8 cellular contexts compared by ENCODE assay signal in the genomic region with DNA sequence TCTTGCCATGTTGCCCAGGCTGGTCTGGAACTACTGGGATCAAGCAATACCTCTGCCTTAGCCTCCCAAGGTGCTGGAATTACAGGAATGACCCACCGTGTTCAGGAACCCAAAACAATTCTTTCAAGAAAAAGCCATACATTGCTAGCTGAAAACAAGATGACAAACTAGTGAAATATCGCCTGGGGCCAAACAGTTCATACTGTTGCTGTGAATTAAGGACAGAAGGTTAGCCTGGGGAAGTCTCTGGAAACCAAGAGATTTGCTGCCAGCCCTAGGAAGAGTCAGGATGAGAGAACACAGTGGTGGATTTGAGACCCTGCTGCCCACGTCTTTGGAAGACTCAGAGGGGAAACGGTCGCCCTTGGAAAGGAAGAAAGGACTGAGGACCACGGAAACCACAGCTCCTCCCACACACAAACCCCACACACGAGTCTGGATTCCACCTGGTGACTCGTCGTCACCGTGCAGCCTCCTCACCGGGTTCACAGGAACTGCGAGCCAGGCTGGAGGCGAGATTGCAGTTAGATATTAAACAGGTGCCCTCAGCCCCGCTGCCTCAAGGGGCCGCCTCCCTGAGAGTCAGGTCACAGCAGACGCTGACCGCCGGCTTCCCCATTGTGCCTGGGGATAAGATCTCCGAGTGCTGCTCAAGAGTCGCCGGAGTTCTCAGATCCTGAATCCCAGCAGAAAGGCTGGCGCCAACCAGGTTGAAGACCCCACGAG. TPM values are rescaled to one million over a fixed set of nuclear protein-coding genes. Genes with fewer than 3 reads are reported as not detected.
DNase-seq lines count a peak whose midpoint lies in the region; ATAC-seq and TF ChIP-seq lines count a peak whose summit lies in the region.
"Not testable (repeated sequence)": the region's sequence is repeated elsewhere in the genome, so short reads cannot be mapped to it uniquely, and the experiment has no call there.

No MANE protein-coding gene starts in this region.

- H3K27ac Mint-ChIP-seq in activated T-helper 1 cell treated with anti-CD3 and anti-CD28 coated beads, Interleukin-12 subunit alpha, Interleukin-12 subunit beta, Interleukin-2, Interleukin-4 antibody, amounts not matched to agents 30 ng/mL and 10 ng/mL and 1 ng/mL, durations not matched to agents 14 hours and 24 hours and 36 hours, result peak overlapping the region; percentile 67

- ATAC-seq in GM19438 (IDR thresholded peaks at IDR 0.05; ENCODE audit: low read depth, unreplicated experiment) (peak; percentile 29), RWPE2 (ENCODE audit: low read depth) (peak; percentile 18)

- H3K9ac ChIP-seq in mesendoderm (ENCODE audit: low read length), result peak overlapping the region; percentile 82

- no CpG with 5 or more reads among the region's 23 CpGs for WGBS in mesendoderm (ENCODE audit: extremely low coverage, insufficient coverage, low lambda C conversion rate)

- H3K56ac ChIP-seq in mesendoderm (ENCODE audit: low read length), result peak overlapping the region; percentile 94

- not testable (repeated sequence) for H3K9me3 ChIP-seq in BE2C; RWPE2 (ENCODE audit: severe bottlenecking)

- H3K4me3 ChIP-seq in BE2C (ENCODE audit: low read depth, low read length) (peak overlapping the region; percentile 76), HL-60 (replicated peaks; ENCODE audit: insufficient read depth, low read length) (peak overlapping the region; percentile 78), RWPE2 (ENCODE audit: severe bottlenecking) (peak overlapping the region; percentile 53), mesendoderm (ENCODE audit: low read length) (peak overlapping the region; percentile 36)

- intact Hi-C loops in activated T-helper 1 cell treated with anti-CD3 and anti-CD28 coated beads, Interleukin-12 subunit alpha, Interleukin-12 subunit beta, Interleukin-2, Interleukin-4 antibody, amounts not matched to agents 30 ng/mL and 10 ng/mL and 1 ng/mL, durations not matched to agents 14 hours and 24 hours and 36 hours (cut with micrococcal nuclease), result loop anchor here (2.0 to 5.0 kb wide), 3 partner anchors 55 to 703 kb away; a partner anchor contains a TSS

- not testable (repeated sequence) for H3K27me3 Mint-ChIP-seq in activated T-helper 1 cell treated with anti-CD3 and anti-CD28 coated beads, Interleukin-12 subunit alpha, Interleukin-12 subunit beta, Interleukin-2, Interleukin-4 antibody, amounts not matched to agents 30 ng/mL and 10 ng/mL and 1 ng/mL, durations not matched to agents 14 hours and 24 hours and 36 hours (ENCODE audit: insufficient read depth)

- peak overlapping the region; percentile 87 for H3K4me3 Mint-ChIP-seq in activated T-helper 1 cell treated with anti-CD3 and anti-CD28 coated beads, Interleukin-12 subunit alpha, Interleukin-12 subunit beta, Interleukin-2, Interleukin-4 antibody, amounts not matched to agents 30 ng/mL and 10 ng/mL and 1 ng/mL, durations not matched to agents 14 hours and 24 hours and 36 hours

- peak overlapping the region; percentile 23 for H3K4me2 ChIP-seq in mesendoderm (ENCODE audit: low read length)

- not testable (repeated sequence) for H2BK15ac ChIP-seq in mesendoderm (replicated peaks; ENCODE audit: low read depth)

- H2BK5ac ChIP-seq in mesendoderm (ENCODE audit: low read length), result not testable (repeated sequence)

- peaks cover 40% of the 10 kb centered on the region for H3K9me3 Mint-ChIP-seq in activated T-helper 1 cell treated with anti-CD3 and anti-CD28 coated beads, Interleukin-12 subunit alpha, Interleukin-12 subunit beta, Interleukin-2, Interleukin-4 antibody, amounts not matched to agents 30 ng/mL and 10 ng/mL and 1 ng/mL, durations not matched to agents 14 hours and 24 hours and 36 hours

- not testable (repeated sequence) for H3K36me3 ChIP-seq in BE2C; RWPE2 (ENCODE audit: low read depth); mesendoderm (ENCODE audit: control insufficient read depth, insufficient read depth, low read length)

- H2AK5ac ChIP-seq in mesendoderm (ENCODE audit: low read length), result not testable (repeated sequence)

- not testable (repeated sequence) for H2BK120ac ChIP-seq in mesendoderm (ENCODE audit: low read depth, low read length)

- not testable (repeated sequence) for H3K23ac ChIP-seq in mesendoderm (ENCODE audit: low read length)

- H4K8ac ChIP-seq in mesendoderm (ENCODE audit: low read depth, low read length), result not testable (repeated sequence)

- not testable (repeated sequence) for H3K79me1 ChIP-seq in mesendoderm (ENCODE audit: low read length)

- not testable (repeated sequence) for H3K36me3 Mint-ChIP-seq in activated T-helper 1 cell treated with anti-CD3 and anti-CD28 coated beads, Interleukin-12 subunit alpha, Interleukin-12 subunit beta, Interleukin-2, Interleukin-4 antibody, amounts not matched to agents 30 ng/mL and 10 ng/mL and 1 ng/mL, durations not matched to agents 14 hours and 24 hours and 36 hours (ENCODE audit: low read depth)

- not testable (repeated sequence) for H3K27me3 ChIP-seq in BE2C; HL-60 (ENCODE audit: insufficient read depth, poor library complexity, severe bottlenecking); RWPE2 (ENCODE audit: insufficient read depth, poor library complexity, severe bottlenecking); mesendoderm (ENCODE audit: insufficient read depth, low read length, poor library complexity)

- not testable (repeated sequence) for H4K5ac ChIP-seq in mesendoderm (ENCODE audit: low read length)

- peak overlapping the region; percentile 37 for H3K4ac ChIP-seq in mesendoderm (ENCODE audit: low read depth, low read length)

- H3K4me1 ChIP-seq in BE2C; RWPE2 (ENCODE audit: insufficient read depth, poor library complexity, severe bottlenecking); mesendoderm (ENCODE audit: control insufficient read depth, low read depth, low read length): not testable (repeated sequence)

- not testable (repeated sequence) for TF ChIP-seq CTCF in BE2C (IDR thresholded peaks at IDR 0.05; ENCODE audit: low read depth, low read length); HL-60 (IDR thresholded peaks at IDR 0.05; ENCODE audit: insufficient read depth, low read length); RWPE2 (IDR thresholded peaks at IDR 0.05; ENCODE audit: poor library complexity, severe bottlenecking)

- DNase-seq in BE2C, result peak; percentile 25
- DNase-seq in HL-60 (ENCODE audit: low read depth in 1 of 2, low spot score in 1 of 2), result peak in 1 of 2 experiments; percentile 35
- not testable (repeated sequence) for DNase-seq in RWPE2 (ENCODE audit: low spot score)
- peak; percentile 28 for DNase-seq in activated T-helper 1 cell treated with anti-CD3 and anti-CD28 coated beads, Interleukin-12 subunit alpha, Interleukin-12 subunit beta, Interleukin-2, Interleukin-4 antibody, amounts not matched to agents 30 ng/mL and 10 ng/mL and 1 ng/mL, durations not matched to agents 14 hours and 24 hours and 36 hours (ENCODE audit: low spot score)
- peak; percentile 41 to 48 for DNase-seq in erythroblast (lab: John Stamatoyannopoulos, UW)
- DNase-seq in mesendoderm, result peak; percentile 77
- peak; percentile 37 to 39 for DNase-seq in stimulated activated CD4-positive, alpha-beta T cell treated with anti-CD3 and anti-CD28 coated beads, Interleukin-2, amount 100 ng/mL, for 48 hours

- H3K4me1 Mint-ChIP-seq in activated T-helper 1 cell treated with anti-CD3 and anti-CD28 coated beads, Interleukin-12 subunit alpha, Interleukin-12 subunit beta, Interleukin-2, Interleukin-4 antibody, amounts not matched to agents 30 ng/mL and 10 ng/mL and 1 ng/mL, durations not matched to agents 14 hours and 24 hours and 36 hours (ENCODE audit: low read depth), result not testable (repeated sequence)

- peak overlapping the region; percentile 15 for H3K18ac ChIP-seq in mesendoderm (ENCODE audit: low read length)

- H3K79me2 ChIP-seq in mesendoderm (ENCODE audit: control insufficient read depth, insufficient read depth, low read length), result not testable (repeated sequence)

- H3K27ac ChIP-seq in HL-60 (replicated peaks) (peak overlapping the region; percentile 78), RWPE2 (ENCODE audit: poor library complexity, severe bottlenecking) (peak overlapping the region; percentile 69), mesendoderm (ENCODE audit: low read depth, low read length) (peak overlapping the region; percentile 66)

- TF ChIP-seq POLR2A in erythroblast (IDR thresholded peaks at IDR 0.05; ENCODE audit: low read length), result not testable (repeated sequence)

RNA-seq across cellular contexts. Expression of a gene that starts 1.0 kb away (rescaled TPM):
- polyA plus RNA-seq in BE2C (2012; ENCODE audit: insufficient read depth, insufficient read length, low read depth), result 0.57 TPM
- total RNA-seq in activated T-helper 1 cell treated with anti-CD3 and anti-CD28 coated beads, Interleukin-12 subunit alpha, Interleukin-12 subunit beta, Interleukin-2, Interleukin-4 antibody, amounts not matched to agents 30 ng/mL and 10 ng/mL and 1 ng/mL, durations not matched to agents 14 hours and 24 hours and 36 hours, result 3.8 TPM in 2 replicates
- polyA plus RNA-seq in mesendoderm (2013, experiment 1 of 2), result 2.3 TPM
- polyA plus RNA-seq in mesendoderm (2013, experiment 2 of 2), result 2.5 TPM

RNA-seq across cellular contexts. Expression of a gene that starts 38.8 kb away (rescaled TPM):
- 0.91 TPM for polyA plus RNA-seq in BE2C (2012; ENCODE audit: insufficient read depth, insufficient read length, low read depth)
- total RNA-seq in activated T-helper 1 cell treated with anti-CD3 and anti-CD28 coated beads, Interleukin-12 subunit alpha, Interleukin-12 subunit beta, Interleukin-2, Interleukin-4 antibody, amounts not matched to agents 30 ng/mL and 10 ng/mL and 1 ng/mL, durations not matched to agents 14 hours and 24 hours and 36 hours, result 3.1 TPM in 2 replicates
- 1.4 TPM for polyA plus RNA-seq in mesendoderm (2013, experiment 1 of 2)
- polyA plus RNA-seq in mesendoderm (2013, experiment 2 of 2), result 1.3 TPM

RNA-seq across cellular contexts. Expression of a gene that starts 44.8 kb away (rescaled TPM):
- 0.20 TPM for polyA plus RNA-seq in BE2C (2012; ENCODE audit: insufficient read depth, insufficient read length, low read depth)
- total RNA-seq in activated T-helper 1 cell treated with anti-CD3 and anti-CD28 coated beads, Interleukin-12 subunit alpha, Interleukin-12 subunit beta, Interleukin-2, Interleukin-4 antibody, amounts not matched to agents 30 ng/mL and 10 ng/mL and 1 ng/mL, durations not matched to agents 14 hours and 24 hours and 36 hours, result 0.26 TPM in 1 of 2 replicates, not detected in the other
- polyA plus RNA-seq in mesendoderm (2013, experiment 1 of 2), result 0.53 TPM
- 0.57 TPM for polyA plus RNA-seq in mesendoderm (2013, experiment 2 of 2)
